In genomic region chr11:20311444-20311843, GRCh38 we compare ENCODE assay signal across 16 cellular contexts. TPM values are rescaled to one million over a fixed set of nuclear protein-coding genes. Genes with fewer than 3 reads are reported as not detected.
DNase-seq lines count a peak whose midpoint lies in the region; ATAC-seq lines count a peak whose summit lies in the region.
"Had no signal": no experiment of that assay in that cellular context is flagged by ENCODE, and none has a peak within 500 bp of the region (broad histone marks: within the 10 kb centered on the region; RNA-seq: fewer than 3 reads in every experiment).

No MANE protein-coding gene starts in this region.

- H2BK5ac ChIP-seq in neuronal stem cell (ENCODE audit: low read length): no peak overlapping the region

- H3K23ac ChIP-seq in neuronal stem cell (ENCODE audit: low read depth, low read length, poor library complexity): no peak overlapping the region

- no peaks in the 10 kb centered on the region for H3K9me3 ChIP-seq in SJCRH30 (replicated peaks)
- H3K9me3 ChIP-seq in neuronal stem cell (replicated peaks in 1 of 2; ENCODE audit: control insufficient read depth in 2 of 2, insufficient read depth in 1 of 2, low read depth in 1 of 2, low read length in 2 of 2): no peaks in the 10 kb centered on the region
- H3K9me3 ChIP-seq: BLaER1 had no signal

- no peaks in the 10 kb centered on the region for H3K36me3 Mint-ChIP-seq in activated CD4-positive, alpha-beta T cell treated with anti-CD3 and anti-CD28 coated beads, Interleukin-2, amount 10 ng/mL, durations not matched to agents 24 days and 14 days (ENCODE audit: low read depth)
- H3K36me3 Mint-ChIP-seq in natural killer cell treated with Interleukin-12 subunit alpha and Interleukin-12 subunit beta and Interleukin-15 and Interleukin-18, amount 100 ng/mL, for 72 hours: no peaks in the 10 kb centered on the region
- H3K36me3 Mint-ChIP-seq in stimulated activated effector memory CD8-positive, alpha-beta T cell treated with anti-CD3 and anti-CD28 coated beads, Interleukin-12 subunit alpha, Interleukin-12 subunit beta, amount 100 ng/mL, for 72 hours: no peaks in the 10 kb centered on the region
- H3K36me3 Mint-ChIP-seq: CD14-positive monocyte; CD4-positive, alpha-beta memory T cell had no signal

- intact Hi-C loops in activated CD4-positive, alpha-beta T cell treated with anti-CD3 and anti-CD28 coated beads, Interleukin-2, amount 10 ng/mL, durations not matched to agents 24 days and 14 days (cut with micrococcal nuclease): no loop called here

- no peak overlapping the region for H2BK12ac ChIP-seq in neuronal stem cell (ENCODE audit: low read length)

- H3K4me1 Mint-ChIP-seq in activated CD4-positive, alpha-beta T cell treated with anti-CD3 and anti-CD28 coated beads, Interleukin-2, amount 10 ng/mL, durations not matched to agents 24 days and 14 days: no peaks in the 10 kb centered on the region
- no peaks in the 10 kb centered on the region for H3K4me1 Mint-ChIP-seq in natural killer cell treated with Interleukin-12 subunit alpha and Interleukin-12 subunit beta and Interleukin-15 and Interleukin-18, amount 100 ng/mL, for 72 hours (ENCODE audit: low read depth in 2 of 2)
- H3K4me1 Mint-ChIP-seq in stimulated activated effector memory CD8-positive, alpha-beta T cell treated with anti-CD3 and anti-CD28 coated beads, Interleukin-12 subunit alpha, Interleukin-12 subunit beta, amount 100 ng/mL, for 72 hours: no peaks in the 10 kb centered on the region
- H3K4me1 Mint-ChIP-seq: CD14-positive monocyte; CD4-positive, alpha-beta memory T cell had no signal

- H4K91ac ChIP-seq in neuronal stem cell (ENCODE audit: low read depth, low read length, poor library complexity): no peak overlapping the region

- H3K27me3 Mint-ChIP-seq in activated CD4-positive, alpha-beta T cell treated with anti-CD3 and anti-CD28 coated beads, Interleukin-2, amount 10 ng/mL, durations not matched to agents 24 days and 14 days: peaks cover 5% of the 10 kb centered on the region
- peaks cover 14 to 38% of the 10 kb centered on the region in 2 donors for H3K27me3 Mint-ChIP-seq in natural killer cell treated with Interleukin-12 subunit alpha and Interleukin-12 subunit beta and Interleukin-15 and Interleukin-18, amount 100 ng/mL, for 72 hours

- H3K18ac ChIP-seq in neuronal stem cell (ENCODE audit: low read length): peak overlapping the region; percentile 28

- H2BK120ac ChIP-seq in neuronal stem cell (ENCODE audit: low read depth, low read length): no peak overlapping the region

- H2BK15ac ChIP-seq in neuronal stem cell (ENCODE audit: low read length): no peak overlapping the region

- H3K27ac ChIP-seq in SJCRH30 (peak overlapping the region; percentile 63), neuronal stem cell (replicated peaks; ENCODE audit: low read length) (peak overlapping the region; percentile 22)
- H3K27ac ChIP-seq: BLaER1 had no signal

- no peaks in the 10 kb centered on the region for H3K27me3 ChIP-seq in SJCRH30
- peaks cover 0 to 67% (median 0%) of the 10 kb centered on the region in 3 experiments for H3K27me3 ChIP-seq in neuronal stem cell (ENCODE audit: control insufficient read depth in 3 of 3, insufficient read depth in 3 of 3, low read depth in 1 of 3, low read length in 3 of 3)
- H3K27me3 ChIP-seq: BLaER1 had no signal

- no peak overlapping the region for H3K9ac ChIP-seq in neuronal stem cell (ENCODE audit: low read depth, low read length, poor library complexity)
- H3K9ac ChIP-seq: BLaER1 had no signal

- H2AFZ ChIP-seq in neuronal stem cell (ENCODE audit: low read length): no peak overlapping the region

- no peak overlapping the region for H2AK5ac ChIP-seq in neuronal stem cell (ENCODE audit: low read depth, low read length)

- H3K27ac Mint-ChIP-seq in activated CD4-positive, alpha-beta T cell treated with anti-CD3 and anti-CD28 coated beads, Interleukin-2, amount 10 ng/mL, durations not matched to agents 24 days and 14 days: no peak overlapping the region
- H3K27ac Mint-ChIP-seq in natural killer cell treated with Interleukin-12 subunit alpha and Interleukin-12 subunit beta and Interleukin-15 and Interleukin-18, amount 100 ng/mL, for 72 hours: no peak overlapping the region
- H3K27ac Mint-ChIP-seq in stimulated activated effector memory CD8-positive, alpha-beta T cell treated with anti-CD3 and anti-CD28 coated beads, Interleukin-12 subunit alpha, Interleukin-12 subunit beta, amount 100 ng/mL, for 72 hours: no peak overlapping the region
- H3K27ac Mint-ChIP-seq: CD14-positive monocyte; CD4-positive, alpha-beta memory T cell had no signal

- no peak overlapping the region for H3K4me3 Mint-ChIP-seq in activated CD4-positive, alpha-beta T cell treated with anti-CD3 and anti-CD28 coated beads, Interleukin-2, amount 10 ng/mL, durations not matched to agents 24 days and 14 days
- H3K4me3 Mint-ChIP-seq in natural killer cell treated with Interleukin-12 subunit alpha and Interleukin-12 subunit beta and Interleukin-15 and Interleukin-18, amount 100 ng/mL, for 72 hours: no peak overlapping the region
- no peak overlapping the region for H3K4me3 Mint-ChIP-seq in stimulated activated effector memory CD8-positive, alpha-beta T cell treated with anti-CD3 and anti-CD28 coated beads, Interleukin-12 subunit alpha, Interleukin-12 subunit beta, amount 100 ng/mL, for 72 hours
- H3K4me3 Mint-ChIP-seq: CD14-positive monocyte; CD4-positive, alpha-beta memory T cell; H9 had no signal

- no peak for ATAC-seq in natural killer cell treated with Interleukin-12 subunit alpha and Interleukin-12 subunit beta and Interleukin-15 and Interleukin-18, amount 100 ng/mL, for 72 hours
- ATAC-seq in stimulated activated effector memory CD8-positive, alpha-beta T cell treated with anti-CD3 and anti-CD28 coated beads, Interleukin-12 subunit alpha, Interleukin-12 subunit beta, amount 100 ng/mL, for 72 hours: no peak
- ATAC-seq in GM18867 (IDR thresholded peaks at IDR 0.05; ENCODE audit: unreplicated experiment): no peak
- ATAC-seq: HepG2 had no signal

- H3K4ac ChIP-seq in neuronal stem cell (ENCODE audit: low read length): no peak overlapping the region

- no peak overlapping the region for H3K4me3 ChIP-seq in SJCRH30
- H3K4me3 ChIP-seq in neuronal stem cell (ENCODE audit: low read length in 2 of 2): no peak overlapping the region
- H3K4me3 ChIP-seq: BLaER1 had no signal

- H3K9me3 Mint-ChIP-seq in activated CD4-positive, alpha-beta T cell treated with anti-CD3 and anti-CD28 coated beads, Interleukin-2, amount 10 ng/mL, durations not matched to agents 24 days and 14 days: no peaks in the 10 kb centered on the region
- H3K9me3 Mint-ChIP-seq in natural killer cell treated with Interleukin-12 subunit alpha and Interleukin-12 subunit beta and Interleukin-15 and Interleukin-18, amount 100 ng/mL, for 72 hours: no peaks in the 10 kb centered on the region
- H3K9me3 Mint-ChIP-seq in stimulated activated effector memory CD8-positive, alpha-beta T cell treated with anti-CD3 and anti-CD28 coated beads, Interleukin-12 subunit alpha, Interleukin-12 subunit beta, amount 100 ng/mL, for 72 hours: no peaks in the 10 kb centered on the region
- H3K9me3 Mint-ChIP-seq: CD4-positive, alpha-beta memory T cell; H9 had no signal

- H3K36me3 ChIP-seq in SJCRH30 (no peaks in the 10 kb centered on the region), neuronal stem cell (replicated peaks in 1 of 2; ENCODE audit: control insufficient read depth in 2 of 2, insufficient read depth in 2 of 2, low read length in 2 of 2) (no peaks in the 10 kb centered on the region)
- H3K36me3 ChIP-seq: BLaER1 had no signal

- no peak overlapping the region for H4K8ac ChIP-seq in neuronal stem cell (ENCODE audit: low read depth, low read length)

- H3K4me1 ChIP-seq in SJCRH30 (peaks cover 63% of the 10 kb centered on the region), neuronal stem cell (ENCODE audit: control insufficient read depth in 2 of 2, insufficient read depth in 1 of 2, low read depth in 1 of 2, low read length in 2 of 2) (peaks cover 0 to 14% of the 10 kb centered on the region in 2 donors)
- H3K4me1 ChIP-seq: BLaER1 had no signal

- no peak overlapping the region for H3K4me2 ChIP-seq in neuronal stem cell (ENCODE audit: insufficient read depth, low read length, poor library complexity, severe bottlenecking)
- H3K4me2 ChIP-seq: BLaER1 had no signal

- no peaks in the 10 kb centered on the region for H3K79me1 ChIP-seq in neuronal stem cell (ENCODE audit: low read depth, low read length)

- no CpG with 5 or more reads among the region's 5 CpGs for WGBS in neuronal stem cell (ENCODE audit: extremely low coverage in 2 of 2, insufficient read length in 2 of 2, insufficient replicate concordance in 1 of 2), 2 donors

- DNase-seq in activated CD4-positive, alpha-beta T cell treated with anti-CD3 and anti-CD28 coated beads, Interleukin-2, amount 10 ng/mL, durations not matched to agents 24 days and 14 days: peak; percentile 25
- no peak for DNase-seq in activated CD4-positive, alpha-beta T cell treated with anti-CD3 and anti-CD28 coated beads, Interleukin-2, amount 50 U/mL, for 4 hours
- DNase-seq in SJCRH30: no peak
- DNase-seq in islet precursor cell: peak; percentile 63
- no peak for DNase-seq in neuronal stem cell (ENCODE audit: low spot score)
- DNase-seq in natural killer cell treated with Interleukin-12 subunit alpha and Interleukin-12 subunit beta and Interleukin-15 and Interleukin-18, amount 100 ng/mL, for 72 hours (ENCODE audit: low spot score): no peak
- DNase-seq in stimulated activated effector memory CD8-positive, alpha-beta T cell treated with anti-CD3 and anti-CD28 coated beads, Interleukin-12 subunit alpha, Interleukin-12 subunit beta, amount 100 ng/mL, for 72 hours (ENCODE audit: low spot score in 2 of 2): no peak
- DNase-seq: 8988T; CD4-positive, alpha-beta memory T cell; DMS79 treated with DMSO at 0.1 percent for 48 hours; GF-D8; H9 had no signal

- H3K14ac ChIP-seq in neuronal stem cell (ENCODE audit: low read length): no peak overlapping the region

RNA-seq across cellular contexts. Expression of gene HTATIP2, which starts 52.1 kb away (rescaled TPM):
- 48.3 and 53.9 TPM in 2 replicates for total RNA-seq in activated CD4-positive, alpha-beta T cell treated with anti-CD3 and anti-CD28 coated beads, Interleukin-2, amount 10 ng/mL, durations not matched to agents 24 days and 14 days
- 0.28 and 0.38 TPM in 2 replicates for total RNA-seq in SJCRH30 (2014; rRNA removed; shearing (Covaris generic))
- 12.0 TPM for polyA plus RNA-seq in neuronal stem cell (2013, experiment 1 of 2)
- polyA plus RNA-seq in neuronal stem cell (2013, experiment 2 of 2): 11.9 TPM
- 10 to 100 TPM; 25.7 to 27.7 TPM for total RNA-seq in natural killer cell treated with Interleukin-12 subunit alpha and Interleukin-12 subunit beta and Interleukin-15 and Interleukin-18, amount 100 ng/mL, for 72 hours
- total RNA-seq: HepG2 had no signal
- polyA plus RNA-seq: HepG2 had no signal

Comparison
In these comparisons a context has a peak if more than half of its experiments do, and no peak if none do; other contexts are left out.
1. DNase-seq: peak in activated CD4-positive, alpha-beta T cell treated with anti-CD3 and anti-CD28 coated beads, Interleukin-2, amount 10 ng/mL, durations not matched to agents 24 days and 14 days (single experiment) and islet precursor cell (single experiment); none in activated CD4-positive, alpha-beta T cell treated with anti-CD3 and anti-CD28 coated beads, Interleukin-2, amount 50 U/mL, for 4 hours (0 of 2), SJCRH30 (0 of 2), neuronal stem cell (single experiment), natural killer cell treated with Interleukin-12 subunit alpha and Interleukin-12 subunit beta and Interleukin-15 and Interleukin-18, amount 100 ng/mL, for 72 hours (single experiment) and stimulated activated effector memory CD8-positive, alpha-beta T cell treated with anti-CD3 and anti-CD28 coated beads, Interleukin-12 subunit alpha, Interleukin-12 subunit beta, amount 100 ng/mL, for 72 hours (0 of 2).
2. RNA of gene HTATIP2, which starts 52.1 kb away (total RNA-seq): 48.3 to 53.9 TPM in activated CD4-positive, alpha-beta T cell treated with anti-CD3 and anti-CD28 coated beads, Interleukin-2, amount 10 ng/mL, durations not matched to agents 24 days and 14 days and 25.7 to 27.7 TPM in natural killer cell treated with Interleukin-12 subunit alpha and Interleukin-12 subunit beta and Interleukin-15 and Interleukin-18, amount 100 ng/mL, for 72 hours; 0.28 to 0.38 TPM in SJCRH30; every median in the first group is over 10 times any median in the second.